ENCODE assay signal across 14 cellular contexts in the genomic region with DNA sequence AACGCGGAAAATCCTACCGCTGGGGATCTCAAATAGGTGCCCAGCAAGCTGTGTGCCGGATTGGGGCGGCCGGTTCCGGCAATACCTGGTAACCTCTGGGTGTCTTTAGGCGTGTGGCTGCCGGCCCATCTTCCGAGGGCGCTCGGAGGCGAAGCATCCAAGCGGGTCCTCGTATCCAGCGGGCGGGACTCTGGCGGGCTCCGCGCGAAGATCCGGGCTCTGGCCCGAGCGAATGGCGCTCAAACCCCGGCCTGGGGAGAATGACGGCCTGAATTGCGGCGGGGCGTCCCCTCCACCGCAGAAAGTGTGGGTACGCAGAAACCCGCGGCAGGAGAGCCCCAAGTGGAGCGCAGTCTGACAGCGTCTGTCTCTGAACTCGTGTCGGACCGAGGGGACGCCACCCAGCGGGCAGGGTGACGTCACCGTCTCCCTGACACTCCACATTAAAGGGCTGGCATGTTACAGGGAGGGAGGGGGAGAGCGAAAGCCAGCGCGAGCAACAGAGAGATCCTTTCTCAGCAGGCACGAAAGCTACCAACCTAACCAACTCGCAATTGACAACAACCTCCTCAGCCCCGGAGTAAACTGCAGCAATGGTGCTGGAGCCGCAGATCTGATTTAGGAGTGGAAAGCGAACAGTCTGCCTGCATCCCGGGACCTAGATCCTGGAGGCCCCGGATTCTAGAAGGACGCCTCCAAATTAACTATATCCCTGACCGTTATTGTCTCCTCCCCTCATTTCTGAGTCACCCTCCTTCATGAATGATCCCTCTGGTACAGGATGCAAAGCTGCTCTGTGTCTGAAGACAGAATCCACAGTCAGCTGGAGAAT. TPM values are rescaled to one million over a fixed set of nuclear protein-coding genes. Genes with fewer than 3 reads are reported as not detected.
DNase-seq lines count a peak whose midpoint lies in the region; ATAC-seq and TF ChIP-seq lines count a peak whose summit lies in the region.
"Had no signal": no experiment of that assay in that cellular context is flagged by ENCODE, and none has a peak within 500 bp of the region (broad histone marks: within the 10 kb centered on the region; RNA-seq: fewer than 3 reads in every experiment).

Gene SKOR2 (minus strand): TSS at position 372 of the 832 bp plus-strand sequence. CDS start 2,477 bp downstream, outside the sequence.

- ATAC-seq in SK-N-SH treated with all-trans-retinoic acid at 6 μM for 48 hours, result peak; percentile 22; the same call in 2 of the 3 replicates
- ATAC-seq in CD4-positive, alpha-beta T cell (ENCODE audit: poor library complexity), result no peak
- ATAC-seq: left lung had no signal

- CTCF ChIA-PET in AG04449 (lab: Yijun Ruan, JAX), result interaction anchor here (1.6 kb wide), 1 partner anchor 497 kb away, joined by 5 read pairs; no protein-coding TSS in a partner anchor
- CTCF ChIA-PET in CD4-positive, alpha-beta T cell (lab: Charles Lee), result no interaction called here

- POLR2A ChIA-PET in AG04449 (lab: Yijun Ruan, JAX), result no interaction called here
- POLR2A ChIA-PET in CD4-positive, alpha-beta T cell (lab: Charles Lee), result no interaction called here

- no peak within 1 kb of the TSS for H3K27ac ChIP-seq in CD4-positive, alpha-beta T cell (ENCODE audit: low read depth, low read length)
- H3K27ac ChIP-seq: left lung had no signal

- 0 out of 2 replicates have a peak within 1 kb of the TSS, but pooled peaks have one; percentile 6 for H3K4me3 ChIP-seq in AG04449 (ENCODE audit: low read depth, low read length)
- H3K4me3 ChIP-seq: left lung had no signal

- peaks cover 7% of the 10 kb centered on the region for H3K9me3 ChIP-seq in CD4-positive, alpha-beta T cell (ENCODE audit: control insufficient read depth, low read length)
- H3K9me3 ChIP-seq: left lung had no signal

- H3K4me3 Mint-ChIP-seq in CD4-positive, alpha-beta T cell, result no peak within 1 kb of the TSS
- H3K4me3 Mint-ChIP-seq: activated B cell treated with CpG ODN at 0.5 μM for 24 hours; dendritic cell treated with granulocyte-macrophage colony-stimulating factor and Interleukin-4, amounts not matched to agents 40 ng/mL and 50 ng/mL, for 4 days had no signal

- H3K27me3 ChIP-seq in CD4-positive, alpha-beta T cell (ENCODE audit: control insufficient read depth, insufficient read depth, low read length), result peaks cover 81% of the 10 kb centered on the region

- no peaks in the 10 kb centered on the region for H3K9me3 Mint-ChIP-seq in CD4-positive, alpha-beta T cell
- H3K9me3 Mint-ChIP-seq: activated B cell treated with CpG ODN at 0.5 μM for 24 hours; dendritic cell treated with granulocyte-macrophage colony-stimulating factor and Interleukin-4, amounts not matched to agents 40 ng/mL and 50 ng/mL, for 4 days had no signal

- peaks cover 82% of the 10 kb centered on the region for H3K27me3 Mint-ChIP-seq in CD4-positive, alpha-beta T cell

- no peaks in the 10 kb centered on the region for H3K36me3 Mint-ChIP-seq in CD4-positive, alpha-beta T cell (ENCODE audit: low read depth)

- no peak for TF ChIP-seq CTCF in AG04449 (IDR thresholded peaks at IDR 0.05; ENCODE audit: insufficient read depth, low read length, missing control alignments)
- no peak for TF ChIP-seq CTCF in CD4-positive, alpha-beta T cell (IDR thresholded peaks at IDR 0.05)

- no peak within 1 kb of the TSS for H3K27ac Mint-ChIP-seq in CD4-positive, alpha-beta T cell
- H3K27ac Mint-ChIP-seq: activated B cell treated with CpG ODN at 0.5 μM for 24 hours; dendritic cell treated with granulocyte-macrophage colony-stimulating factor and Interleukin-4, amounts not matched to agents 40 ng/mL and 50 ng/mL, for 4 days had no signal

- DNase-seq in A172 (ENCODE audit: low spot score) (peak; percentile 7), AG04449 (ENCODE audit: low read depth, low spot score) (no peak), iPS-NIHi11 (ENCODE audit: low spot score) (peak; percentile 39), DMS153 (lab: John Stamatoyannopoulos, UW) (no peak), inferior parietal cortex (ENCODE audit: extremely low spot score) (no peak)
- no peak for DNase-seq in CD4-positive, alpha-beta T cell
- DNase-seq: activated B cell treated with CpG ODN at 0.5 μM for 24 hours, COR-L47, KBM-7, left lung, NCI-H226 had no signal

- peaks cover 6% of the 10 kb centered on the region for H3K4me1 Mint-ChIP-seq in CD4-positive, alpha-beta T cell (ENCODE audit: low read depth)
- H3K4me1 Mint-ChIP-seq: activated B cell treated with CpG ODN at 0.5 μM for 24 hours had no signal

- intact Hi-C loops in CD4-positive, alpha-beta T cell (cut with DNase I, micrococcal nuclease), result no loop called here

TF ChIP-seq in SK-N-SH treated with all-trans-retinoic acid at 6 μM for 48 hours, 23 proteins besides CTCF, POLR2A, EP300 and RAD21:
- no peak for TF ChIP-seq RARB (CRISPR knock-in tag; IDR thresholded peaks at IDR 0.05)

RNA-seq across cellular contexts. Expression of gene SKOR2, which starts in this region (rescaled TPM):
- not detected in 2 replicates for total RNA-seq in A172 (2014; rRNA removed; shearing (Covaris generic))
- total RNA-seq in CD4-positive, alpha-beta T cell, result not detected
- total RNA-seq: activated B cell treated with CpG ODN at 0.5 μM for 24 hours, fibroblast of villous mesenchyme, left lung had no signal

Comparison
In these comparisons a context has a peak if more than half of its experiments do, and no peak if none do; other contexts are left out.
1. Peak in DNase-seq in A172; RNA of the gene not detected or under 1 TPM.